11 cellular contexts compared by ENCODE assay signal in genomic region chr17:21194688-21195087, GRCh38. TPM values are rescaled to one million over a fixed set of nuclear protein-coding genes. Genes with fewer than 3 reads are reported as not detected.
A peak's percentile ranks its signal among the peaks of the same experiment; 100 is the strongest.
DNase-seq lines count a peak whose midpoint lies in the region; ATAC-seq and TF ChIP-seq lines count a peak whose summit lies in the region.
"Had no signal": no experiment of that assay in that cellular context is flagged by ENCODE, and none has a peak within 500 bp of the region (broad histone marks: within the 10 kb centered on the region; RNA-seq: fewer than 3 reads in every experiment).

No MANE protein-coding gene starts in this region.

- BruUV-seq in MCF 10A (replicated peaks; lab: Mats Ljungman, UMichigan): no TSS peak

- H3K27me3 ChIP-seq in breast epithelium (no peaks in the 10 kb centered on the region), uterus (no peaks in the 10 kb centered on the region)

- POLR2A ChIA-PET in MCF 10A (lab: Yijun Ruan, JAX): interaction anchor here (1.3 to 1.5 kb wide), 2 partner anchors 8 to 18 kb away, joined by 3 to 5 read pairs; no protein-coding TSS in a partner anchor

- H3K36me3 Mint-ChIP-seq in MCF 10A (ENCODE audit: insufficient read depth, unreplicated experiment) (peaks cover 42% of the 10 kb centered on the region), brain (peaks cover 55% of the 10 kb centered on the region)

- DNase-seq in breast epithelium (ENCODE audit: low spot score in 2 of 2) (no peak), MCF 10A (ENCODE audit: unreplicated experiment) (no peak), medulla oblongata (ENCODE audit: extremely low spot score) (peak; percentile 30), uterus (peak; percentile 37 to 65), NCI-H146 treated with DMSO at 0.1 percent for 48 hours (lab: John Stamatoyannopoulos, UW; ENCODE audit: unreplicated experiment) (no peak), NCI-H1092 treated with DMSO at 0.1 percent for 48 hours (lab: John Stamatoyannopoulos, UW) (no peak)
- DNase-seq: activated CD4-positive, alpha-beta memory T cell treated with anti-CD3 and anti-CD28 coated beads, Interleukin-2, amount 10 ng/mL, durations not matched to agents 7 days and 5 days had no signal

- TF ChIP-seq CTCF in breast epithelium (IDR thresholded peaks at IDR 0.05): no peak
- no peak for TF ChIP-seq CTCF in MCF 10A (IDR thresholded peaks at IDR 0.05; ENCODE audit: unreplicated experiment)
- no peak for TF ChIP-seq CTCF in brain (conservative IDR thresholded peaks at IDR 0.05)
- TF ChIP-seq CTCF in uterus (IDR thresholded peaks at IDR 0.05): no peak

- intact Hi-C loops in breast epithelium (cut with DNase I; ENCODE audit: low total_unique reads): no loop called here
- intact Hi-C loops in MCF 10A (cut with micrococcal nuclease): no loop called here
- intact Hi-C loops in uterus (cut with DNase I; ENCODE audit: low total_unique reads): no loop called here

- no peaks in the 10 kb centered on the region for H3K36me3 ChIP-seq in breast epithelium
- no peaks in the 10 kb centered on the region for H3K36me3 ChIP-seq in uterus

- H3K4me3 Mint-ChIP-seq in MCF 10A (ENCODE audit: unreplicated experiment) (no peak overlapping the region), brain (peak overlapping the region in 3 of 5 experiments; percentile 12 to 24 (median 18))
- H3K4me3 Mint-ChIP-seq: activated CD4-positive, alpha-beta memory T cell treated with anti-CD3 and anti-CD28 coated beads, Interleukin-2, amount 10 ng/mL, durations not matched to agents 7 days and 5 days; IgD-negative memory B cell; type B pancreatic cell had no signal

- H3K27ac ChIP-seq in breast epithelium (peak overlapping the region; percentile 40 to 50), uterus (peak overlapping the region; percentile 32 to 49)

- no peaks in the 10 kb centered on the region for H3K9me3 ChIP-seq in breast epithelium
- H3K9me3 ChIP-seq in uterus: no peaks in the 10 kb centered on the region

- no peak for TF ChIP-seq POLR2A in breast epithelium (IDR thresholded peaks at IDR 0.05)
- TF ChIP-seq POLR2A in uterus (IDR thresholded peaks at IDR 0.05): no peak

- ATAC-seq in HG03025 (IDR thresholded peaks at IDR 0.05; ENCODE audit: low FRiP score, unreplicated experiment): no peak

- no peaks in the 10 kb centered on the region for H3K4me1 Mint-ChIP-seq in MCF 10A (ENCODE audit: insufficient read depth, unreplicated experiment)
- H3K4me1 Mint-ChIP-seq in brain: peaks cover 34% of the 10 kb centered on the region

- no peaks in the 10 kb centered on the region for H3K27me3 Mint-ChIP-seq in MCF 10A (ENCODE audit: insufficient read depth, unreplicated experiment)
- H3K27me3 Mint-ChIP-seq in brain: no peaks in the 10 kb centered on the region
- H3K27me3 Mint-ChIP-seq: activated CD4-positive, alpha-beta memory T cell treated with anti-CD3 and anti-CD28 coated beads, Interleukin-2, amount 10 ng/mL, durations not matched to agents 7 days and 5 days; IgD-negative memory B cell; type B pancreatic cell had no signal

- CTCF ChIA-PET in MCF 10A (lab: Yijun Ruan, JAX): interaction anchor here (0.7 kb wide), 2 partner anchors 45 to 201 kb away, joined by 4 read pairs; no protein-coding TSS in a partner anchor

- no peak overlapping the region for H3K27ac Mint-ChIP-seq in MCF 10A (ENCODE audit: low read depth, unreplicated experiment)
- peak overlapping the region in 3 of 5 experiments; percentile 29 to 55 (median 40) for H3K27ac Mint-ChIP-seq in brain
- H3K27ac Mint-ChIP-seq: activated CD4-positive, alpha-beta memory T cell treated with anti-CD3 and anti-CD28 coated beads, Interleukin-2, amount 10 ng/mL, durations not matched to agents 7 days and 5 days; IgD-negative memory B cell; type B pancreatic cell had no signal

- H3K4me1 ChIP-seq in breast epithelium (no peaks in the 10 kb centered on the region), uterus (peaks cover 0 to 7% of the 10 kb centered on the region in 2 donors)

- H3K9me3 Mint-ChIP-seq in MCF 10A (ENCODE audit: unreplicated experiment): no peaks in the 10 kb centered on the region
- H3K9me3 Mint-ChIP-seq in brain: no peaks in the 10 kb centered on the region
- H3K9me3 Mint-ChIP-seq: activated CD4-positive, alpha-beta memory T cell treated with anti-CD3 and anti-CD28 coated beads, Interleukin-2, amount 10 ng/mL, durations not matched to agents 7 days and 5 days; IgD-negative memory B cell; type B pancreatic cell had no signal

- H3K4me3 ChIP-seq in breast epithelium (peak overlapping the region in 2 of 3 donors; percentile 0 to 3), uterus (no peak overlapping the region)

RNA-seq across cellular contexts. Expression of gene TMEM11, which starts 19.3 kb away (rescaled TPM):
- total RNA-seq in breast epithelium (10 to 100 TPM; 28.1 to 34.1 (median 33.1) TPM), MCF 10A (2022) (27.8 and 33.5 TPM in 2 replicates), uterus (10 to 100 TPM in 3 of 4 donors, 1 to 10 TPM in 1; 6.9 to 23.8 (median 15.3) TPM)
- polyA plus RNA-seq in brain (ENCODE audit: insufficient read depth, low read depth, low replicate concordance): 42.5 TPM

RNA-seq across cellular contexts. Expression of gene NATD1, which starts 58.5 kb away (rescaled TPM):
- 10 to 100 TPM in 1 of 3 donors, 1 to 10 TPM in 2; 8.2 to 11.8 (median 8.6) TPM for total RNA-seq in breast epithelium
- 2.3 and 2.5 TPM in 2 replicates for total RNA-seq in MCF 10A (2022)
- polyA plus RNA-seq in brain (ENCODE audit: insufficient read depth, low read depth, low replicate concordance): 19.6 TPM
- total RNA-seq in uterus: 1 to 10 TPM; 2.1 to 4.9 (median 3.8) TPM

Comparison
In these comparisons a context has a peak if more than half of its experiments do, and no peak if none do; other contexts are left out.
1. DNase-seq: peak in medulla oblongata (single experiment) and uterus (2 of 2); none in breast epithelium (0 of 2), MCF 10A (single experiment), NCI-H146 treated with DMSO at 0.1 percent for 48 hours (single experiment) and NCI-H1092 treated with DMSO at 0.1 percent for 48 hours (single experiment).
2. H3K4me3 ChIP-seq: peak in breast epithelium (2 of 3); none in uterus (0 of 2).